ENCODE assay signal across 31 cellular contexts in genomic region chr20:16049478-16050093, GRCh38.
"Had no signal": no experiment of that assay in that cellular context is flagged by ENCODE, and none has a peak within 500 bp of the region (broad histone marks: within the 10 kb centered on the region; RNA-seq: fewer than 3 reads in every experiment).

No MANE protein-coding gene starts in this region.

- H3K27me3 ChIP-seq: adrenal gland, body of pancreas, cardiac muscle cell, dorsolateral prefrontal cortex, gastrocnemius medialis, ovary, right lobe of liver, vagina had no signal

- DNase-seq: activated CD4-positive, alpha-beta memory T cell treated with anti-CD3 and anti-CD28 coated beads for 36 hours; activated CD4-positive, alpha-beta T cell treated with anti-CD3 and anti-CD28 coated beads for 48 hours; activated CD8-positive, alpha-beta memory T cell treated with anti-CD3 and anti-CD28 coated beads, Interleukin-2, amount 50 U/mL, for 4 hours; activated effector memory CD4-positive, alpha-beta T cell treated with anti-CD3 and anti-CD28 coated beads, Interleukin-2, amount 50 U/mL, for 16 hours; activated naive CD4-positive, alpha-beta T cell treated with anti-CD3 and anti-CD28 coated beads for 36 hours; activated naive CD8-positive, alpha-beta T cell treated with anti-CD3 and anti-CD28 coated beads for 36 hours; activated T-cell treated with anti-CD3 and anti-CD28 coated beads, Interleukin-2, amount 50 U/mL, for 1 hour; adrenal gland; aorta; body of pancreas; cerebellar nuclear complex; dorsolateral prefrontal cortex; effector memory CD4-positive, alpha-beta T cell; erythroblast; gastrocnemius medialis; glutamatergic neuron; left colon; mammary epithelial cell; natural killer cell; ovary; right lobe of liver; stimulated activated CD4-positive, alpha-beta T cell treated with anti-CD3 and anti-CD28 coated beads, Interleukin-2, amount 100 ng/mL, for 48 hours; stimulated activated naive CD8-positive, alpha-beta T cell treated with anti-CD3 and anti-CD28 coated beads, Interleukin-15, Interleukin-2, amounts not matched to agents 100 U/mL and 50 U/mL, for 24 hours; T-helper 1 cell had no signal

- ATAC-seq: activated CD4-positive, CD25-positive, alpha-beta regulatory T cell treated with anti-CD3 and anti-CD28 coated beads, Interleukin-2, amount 50 U/mL, for 24 hours; body of pancreas; gastrocnemius medialis; left colon; natural killer cell; right lobe of liver; stimulated activated naive CD8-positive, alpha-beta T cell treated with anti-CD3 and anti-CD28 coated beads, Interleukin-15, Interleukin-2, amounts not matched to agents 100 U/mL and 50 U/mL, for 24 hours had no signal

- H3K4me3 Mint-ChIP-seq: activated CD4-positive, alpha-beta memory T cell treated with anti-CD3 and anti-CD28 coated beads for 36 hours; activated naive CD4-positive, alpha-beta T cell treated with anti-CD3 and anti-CD28 coated beads for 36 hours; activated naive CD8-positive, alpha-beta T cell treated with anti-CD3 and anti-CD28 coated beads for 36 hours; activated T-helper 1 cell treated with anti-CD3 and anti-CD28 coated beads, Interleukin-12 subunit alpha, Interleukin-12 subunit beta, Interleukin-2, Interleukin-4 antibody, amounts not matched to agents 30 ng/mL and 10 ng/mL and 1 ng/mL, durations not matched to agents 14 hours and 24 hours and 36 hours; natural killer cell; type B pancreatic cell had no signal

- H3K4me1 Mint-ChIP-seq: activated naive CD8-positive, alpha-beta T cell treated with anti-CD3 and anti-CD28 coated beads for 36 hours; natural killer cell had no signal

- H3K4me3 ChIP-seq: adrenal gland, body of pancreas, cardiac muscle cell, coronary artery, dorsolateral prefrontal cortex, gastrocnemius medialis, ovary, right lobe of liver, vagina had no signal

- H3K9me3 Mint-ChIP-seq: activated CD4-positive, alpha-beta memory T cell treated with anti-CD3 and anti-CD28 coated beads for 36 hours; activated naive CD8-positive, alpha-beta T cell treated with anti-CD3 and anti-CD28 coated beads for 36 hours; activated T-helper 1 cell treated with anti-CD3 and anti-CD28 coated beads, Interleukin-12 subunit alpha, Interleukin-12 subunit beta, Interleukin-2, Interleukin-4 antibody, amounts not matched to agents 30 ng/mL and 10 ng/mL and 1 ng/mL, durations not matched to agents 14 hours and 24 hours and 36 hours; natural killer cell; type B pancreatic cell had no signal

- H3K36me3 ChIP-seq: adrenal gland, cardiac muscle cell, gastrocnemius medialis, ovary, right lobe of liver, vagina had no signal

- H3K27me3 Mint-ChIP-seq: activated CD4-positive, alpha-beta memory T cell treated with anti-CD3 and anti-CD28 coated beads for 36 hours; activated naive CD8-positive, alpha-beta T cell treated with anti-CD3 and anti-CD28 coated beads for 36 hours; progenitor cell of endocrine pancreas; type B pancreatic cell had no signal

- H3K27ac Mint-ChIP-seq: activated CD4-positive, alpha-beta memory T cell treated with anti-CD3 and anti-CD28 coated beads for 36 hours; activated naive CD4-positive, alpha-beta T cell treated with anti-CD3 and anti-CD28 coated beads for 36 hours; activated naive CD8-positive, alpha-beta T cell treated with anti-CD3 and anti-CD28 coated beads for 36 hours; activated T-helper 1 cell treated with anti-CD3 and anti-CD28 coated beads, Interleukin-12 subunit alpha, Interleukin-12 subunit beta, Interleukin-2, Interleukin-4 antibody, amounts not matched to agents 30 ng/mL and 10 ng/mL and 1 ng/mL, durations not matched to agents 14 hours and 24 hours and 36 hours; natural killer cell; progenitor cell of endocrine pancreas; type B pancreatic cell had no signal

- H3K4me1 ChIP-seq: adrenal gland, body of pancreas, gastrocnemius medialis, right lobe of liver, vagina had no signal

- H3K27ac ChIP-seq: adrenal gland, body of pancreas, cardiac muscle cell, coronary artery, dorsolateral prefrontal cortex, gastrocnemius medialis, ovary, right lobe of liver, vagina had no signal

- H3K36me3 Mint-ChIP-seq: activated CD4-positive, alpha-beta memory T cell treated with anti-CD3 and anti-CD28 coated beads for 36 hours; activated naive CD8-positive, alpha-beta T cell treated with anti-CD3 and anti-CD28 coated beads for 36 hours; natural killer cell; type B pancreatic cell had no signal

- H3K9me3 ChIP-seq: adrenal gland, body of pancreas, gastrocnemius medialis, ovary, right lobe of liver, vagina had no signal
